In the genomic region with DNA sequence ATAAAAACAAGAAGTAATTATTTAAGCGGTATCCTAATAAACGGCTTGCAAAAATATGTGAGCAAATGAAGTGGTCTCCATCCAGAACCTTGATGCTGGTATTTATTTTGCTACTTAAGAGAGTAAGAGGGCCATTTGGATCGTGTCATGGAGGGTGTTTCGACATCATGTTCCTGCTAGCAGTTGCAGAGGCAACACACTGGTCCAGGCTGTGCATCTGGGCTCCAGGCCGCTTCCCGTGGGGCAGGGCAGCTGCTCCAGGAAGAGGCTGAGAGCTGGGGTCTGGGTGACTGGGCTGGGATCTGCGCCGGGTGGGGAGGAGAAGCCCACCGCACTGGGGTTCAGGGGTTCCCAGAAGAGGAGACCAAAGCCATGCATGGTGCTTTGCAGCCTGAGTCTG, we compare ENCODE assay signal across 2 cellular contexts. TPM values are rescaled to one million over a fixed set of nuclear protein-coding genes. Genes with fewer than 3 reads are reported as not detected.
"Had no signal": no experiment of that assay in that cellular context is flagged by ENCODE, and none has a peak within 500 bp of the region (broad histone marks: within the 10 kb centered on the region; RNA-seq: fewer than 3 reads in every experiment).

No MANE protein-coding gene starts in this region.

RNA-seq across cellular contexts. Expression of gene ICOSLG, which starts 46.3 kb away (rescaled TPM):
- total RNA-seq: osteoblast had no signal
- polyA plus RNA-seq: neural cell had no signal
